Comparison of ENCODE assay signal across 19 cellular contexts in the genomic region with DNA sequence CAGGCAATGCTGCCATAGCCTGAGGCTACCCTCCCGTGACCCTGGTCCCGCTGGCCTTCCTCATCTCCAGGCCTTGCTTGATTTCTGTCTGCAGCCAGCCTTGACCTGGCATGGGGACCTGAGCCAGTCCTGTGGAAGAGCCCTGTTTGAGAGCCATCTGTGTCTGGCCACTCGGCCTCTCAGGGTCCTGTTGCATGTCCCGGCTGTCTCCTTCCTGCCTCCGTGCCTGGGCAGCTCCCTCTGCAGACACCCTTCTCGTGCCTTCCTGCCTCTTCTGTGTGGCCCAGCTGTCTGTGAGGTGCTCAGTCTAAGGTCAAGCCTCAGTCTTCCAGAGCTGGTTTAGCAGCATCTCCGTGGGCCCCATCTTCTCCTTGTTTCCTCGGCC.
DNase-seq lines count a peak whose midpoint lies in the region; ATAC-seq, FAIRE-seq and TF ChIP-seq lines count a peak whose summit lies in the region.
"Had no signal": no experiment of that assay in that cellular context is flagged by ENCODE, and none has a peak within 500 bp of the region (broad histone marks: within the 10 kb centered on the region; RNA-seq: fewer than 3 reads in every experiment).

No MANE protein-coding gene starts in this region.

- peak; percentile 18 for DNase-seq in Right ventricle myocardium superior
- DNase-seq in right atrium auricular region (ENCODE audit: low spot score): no peak
- DNase-seq in chondrocyte (ENCODE audit: low spot score): peak; percentile 50
- no peak for DNase-seq in nephron progenitor cell
- DNase-seq in osteoblast (ENCODE audit: insufficient read length, low spot score, missing footprints): peak; percentile 72
- no peak for DNase-seq in SK-N-DZ (ENCODE audit: low spot score)
- no peak for DNase-seq in Peyer's patch
- no peak for DNase-seq in pancreas
- DNase-seq: AML-193; Calu3; CD8-positive, alpha-beta T cell; DMS79 treated with DMSO at 0.1 percent for 48 hours; GM23248 had no signal

- no peak for FAIRE-seq in pancreas (lab: Jason Lieb, UNC)
- FAIRE-seq: A549, GM12891, GM19239, H54 had no signal

- no peaks in the 10 kb centered on the region for H4K20me1 ChIP-seq in osteoblast (ENCODE audit: insufficient read depth, low read length)

- H2AFZ ChIP-seq in osteoblast (ENCODE audit: low read length): no peak overlapping the region
- H2AFZ ChIP-seq: GM23248 had no signal

- H3K36me3 Mint-ChIP-seq in chondrocyte (ENCODE audit: low read depth) (no peaks in the 10 kb centered on the region), nephron progenitor cell (ENCODE audit: low read depth) (no peaks in the 10 kb centered on the region)
- H3K36me3 Mint-ChIP-seq: CD8-positive, alpha-beta T cell had no signal

- TF ChIP-seq POLR2A in Peyer's patch (IDR thresholded peaks at IDR 0.05): no peak

- no peaks in the 10 kb centered on the region for H3K27me3 ChIP-seq in right atrium auricular region
- H3K27me3 ChIP-seq in osteoblast (ENCODE audit: insufficient read depth, low read length): peaks cover 23% of the 10 kb centered on the region
- no peaks in the 10 kb centered on the region for H3K27me3 ChIP-seq in Peyer's patch
- H3K27me3 ChIP-seq in pancreas: peaks cover 0 to under 1% (median 0%) of the 10 kb centered on the region in 4 donors

- TF ChIP-seq CTCF in right atrium auricular region (IDR thresholded peaks at IDR 0.05) (no peak), chondrocyte (IDR thresholded peaks at IDR 0.05) (no peak), nephron progenitor cell (IDR thresholded peaks at IDR 0.05) (no peak), osteoblast (IDR thresholded peaks at IDR 0.05; ENCODE audit: extremely low read depth, low read depth, low read length) (no peak), Peyer's patch (IDR thresholded peaks at IDR 0.05) (no peak), pancreas (IDR thresholded peaks at IDR 0.05) (no peak)

- H3K27ac ChIP-seq in right atrium auricular region: no peak overlapping the region
- H3K27ac ChIP-seq in osteoblast (ENCODE audit: low read depth, low read length): no peak overlapping the region
- no peak overlapping the region for H3K27ac ChIP-seq in Peyer's patch
- H3K27ac ChIP-seq in pancreas: no peak overlapping the region
- H3K27ac ChIP-seq: 22Rv1, A549, GM23248, HL-60 had no signal

- WGBS in pancreas, 2 donors: 67 to 74% methylated on average over 8 of the region's 8 CpGs

- no peak overlapping the region for H3K27ac Mint-ChIP-seq in chondrocyte (ENCODE audit: unreplicated experiment)
- H3K27ac Mint-ChIP-seq in nephron progenitor cell: peak overlapping the region; percentile 39
- H3K27ac Mint-ChIP-seq: CD8-positive, alpha-beta T cell had no signal

- intact Hi-C loops in Right ventricle myocardium superior (cut with DNase I) (no loop called here), pancreas (cut with DNase I) (no loop called here)

- H3K36me3 ChIP-seq in right atrium auricular region: no peaks in the 10 kb centered on the region
- no peaks in the 10 kb centered on the region for H3K36me3 ChIP-seq in osteoblast (ENCODE audit: insufficient read depth, low read length)
- H3K36me3 ChIP-seq in Peyer's patch: no peaks in the 10 kb centered on the region
- H3K36me3 ChIP-seq in pancreas: no peaks in the 10 kb centered on the region

- no peak for ATAC-seq in Right ventricle myocardium superior (ENCODE audit: poor library complexity)
- no peak for ATAC-seq in pancreas
- ATAC-seq: A549; CD8-positive, alpha-beta T cell had no signal

- peaks cover 0 to 3% of the 10 kb centered on the region in 2 donors for H3K4me1 ChIP-seq in right atrium auricular region
- H3K4me1 ChIP-seq in osteoblast (ENCODE audit: insufficient read depth, low read length): no peaks in the 10 kb centered on the region
- H3K4me1 ChIP-seq in Peyer's patch: peaks cover 0 to under 1% (median 0%) of the 10 kb centered on the region in 4 donors
- no peaks in the 10 kb centered on the region for H3K4me1 ChIP-seq in pancreas
- H3K4me1 ChIP-seq: A549 had no signal

- no peaks in the 10 kb centered on the region for H3K9me3 ChIP-seq in right atrium auricular region
- no peaks in the 10 kb centered on the region for H3K9me3 ChIP-seq in osteoblast (ENCODE audit: low read depth, low read length)
- H3K9me3 ChIP-seq in Peyer's patch: no peaks in the 10 kb centered on the region
- H3K9me3 ChIP-seq in pancreas: no peaks in the 10 kb centered on the region
- H3K9me3 ChIP-seq: A549 had no signal

- H3K27me3 Mint-ChIP-seq in chondrocyte (ENCODE audit: low read depth): peaks cover 47% of the 10 kb centered on the region
- peaks cover 5% of the 10 kb centered on the region for H3K27me3 Mint-ChIP-seq in nephron progenitor cell (ENCODE audit: low read depth, poor library complexity)

- H3K4me3 ChIP-seq in right atrium auricular region (no peak overlapping the region), osteoblast (ENCODE audit: insufficient read depth, low read length) (no peak overlapping the region), Peyer's patch (no peak overlapping the region), pancreas (no peak overlapping the region)
- H3K4me3 ChIP-seq: A549, GM23248 had no signal

- H3K4me2 ChIP-seq in osteoblast (ENCODE audit: insufficient read depth, low read length): no peak overlapping the region
- H3K4me2 ChIP-seq: A549 had no signal

- H3K79me2 ChIP-seq in osteoblast (ENCODE audit: insufficient read depth, low read length): no peaks in the 10 kb centered on the region

- H3K4me1 Mint-ChIP-seq in chondrocyte (ENCODE audit: low read depth): peaks cover 3% of the 10 kb centered on the region
- peaks cover 80% of the 10 kb centered on the region for H3K4me1 Mint-ChIP-seq in nephron progenitor cell

- H3K9me3 Mint-ChIP-seq in chondrocyte (ENCODE audit: low read depth) (no peaks in the 10 kb centered on the region), nephron progenitor cell (no peaks in the 10 kb centered on the region)
- H3K9me3 Mint-ChIP-seq: CD8-positive, alpha-beta T cell had no signal

- H3K4me3 Mint-ChIP-seq in chondrocyte (ENCODE audit: unreplicated experiment) (no peak overlapping the region), nephron progenitor cell (no peak overlapping the region)
- H3K4me3 Mint-ChIP-seq: CD8-positive, alpha-beta T cell had no signal

Comparison
In these comparisons a context has a peak if more than half of its experiments do, and no peak if none do; other contexts are left out.
1. DNase-seq: peak in Right ventricle myocardium superior (single experiment), chondrocyte (single experiment) and osteoblast (single experiment); none in right atrium auricular region (single experiment), nephron progenitor cell (single experiment), SK-N-DZ (single experiment), Peyer's patch (0 of 3) and pancreas (0 of 6).